Comparison of ENCODE assay signal across 14 cellular contexts in genomic region chr12:95963104-95963503, GRCh38.
DNase-seq lines count a peak whose midpoint lies in the region; ATAC-seq and TF ChIP-seq lines count a peak whose summit lies in the region.
"Had no signal": no experiment of that assay in that cellular context is flagged by ENCODE, and none has a peak within 500 bp of the region (broad histone marks: within the 10 kb centered on the region; RNA-seq: fewer than 3 reads in every experiment).

No MANE protein-coding gene starts in this region.

- 0 out of 3 replicates have a peak, but pooled peaks have one; percentile 24 for ATAC-seq in SK-N-SH treated with all-trans-retinoic acid at 6 μM for 48 hours
- no peak for ATAC-seq in HG02970 (IDR thresholded peaks at IDR 0.05; ENCODE audit: low FRiP score, unreplicated experiment)
- ATAC-seq: heart right ventricle had no signal

- no peak overlapping the region for H3K27ac Mint-ChIP-seq in nephron progenitor cell

- DNase-seq in NCI-H1436 (lab: John Stamatoyannopoulos, UW) = peak; percentile 7
- no peak for DNase-seq in NCI-H1436 treated with DMSO at 0.1 percent for 48 hours (lab: John Stamatoyannopoulos, UW)
- DNase-seq in Kasumi-1 (lab: John Stamatoyannopoulos, UW) = peak; percentile 17 to 24
- no peak for DNase-seq in nephron progenitor cell
- no peak for DNase-seq in NCI-H510A treated with DMSO at 0.1 percent for 48 hours (lab: John Stamatoyannopoulos, UW)
- no peak for DNase-seq in NCI-H446 treated with DMSO at 0.1 percent for 48 hours (lab: John Stamatoyannopoulos, UW)
- DNase-seq: effector memory CD4-positive, alpha-beta T cell; heart right ventricle; midbrain; NCI-H1930; sigmoid colon; uterus had no signal

- no peaks in the 10 kb centered on the region for H3K36me3 Mint-ChIP-seq in nephron progenitor cell (ENCODE audit: low read depth)

- no peak overlapping the region for H3K4me3 Mint-ChIP-seq in nephron progenitor cell

- H3K4me1 Mint-ChIP-seq in nephron progenitor cell = peaks cover 11% of the 10 kb centered on the region

- H3K9me3 Mint-ChIP-seq in nephron progenitor cell = no peaks in the 10 kb centered on the region

- peak; percentile 29 for TF ChIP-seq CTCF in nephron progenitor cell (IDR thresholded peaks at IDR 0.05)

- H3K27me3 Mint-ChIP-seq in nephron progenitor cell (ENCODE audit: low read depth, poor library complexity) = peaks cover 7% of the 10 kb centered on the region

TF ChIP-seq in SK-N-SH treated with all-trans-retinoic acid at 6 μM for 48 hours, 23 proteins besides CTCF, POLR2A, EP300 and RAD21:
- TF ChIP-seq TOX (CRISPR knock-in tag; IDR thresholded peaks at IDR 0.05; ENCODE audit: borderline replicate concordance) = no peak
- no peak for TF ChIP-seq CSDC2 (CRISPR knock-in tag; IDR thresholded peaks at IDR 0.05)
- TF ChIP-seq TSHZ2 (CRISPR knock-in tag; IDR thresholded peaks at IDR 0.05) = no peak
- TF ChIP-seq ZNF8 (CRISPR knock-in tag; IDR thresholded peaks at IDR 0.05) = no peak
- TF ChIP-seq CSRNP3 (CRISPR knock-in tag; IDR thresholded peaks at IDR 0.05) = no peak
- no peak for TF ChIP-seq ZFP3 (CRISPR knock-in tag; IDR thresholded peaks at IDR 0.05)
- TF ChIP-seq BACH2 (CRISPR knock-in tag; IDR thresholded peaks at IDR 0.05; ENCODE audit: borderline replicate concordance) = no peak
- no peak for TF ChIP-seq TCF4 (CRISPR knock-in tag; IDR thresholded peaks at IDR 0.05; ENCODE audit: borderline replicate concordance)
- TF ChIP-seq ISL1 (CRISPR knock-in tag; IDR thresholded peaks at IDR 0.05) = no peak
- TF ChIP-seq OSR1 (CRISPR knock-in tag; IDR thresholded peaks at IDR 0.05) = no peak
- no peak for TF ChIP-seq ZC3H10 (CRISPR knock-in tag; IDR thresholded peaks at IDR 0.05)
- TF ChIP-seq CREB5 (CRISPR knock-in tag; IDR thresholded peaks at IDR 0.05; ENCODE audit: low read depth) = no peak
- no peak for TF ChIP-seq RARB (CRISPR knock-in tag; IDR thresholded peaks at IDR 0.05)
- TF ChIP-seq PPARA (CRISPR knock-in tag; IDR thresholded peaks at IDR 0.05; ENCODE audit: borderline replicate concordance) = no peak
- TF ChIP-seq SNAI2 (CRISPR knock-in tag; IDR thresholded peaks at IDR 0.05) = no peak
- TF ChIP-seq ARNTL (CRISPR knock-in tag; IDR thresholded peaks at IDR 0.05; ENCODE audit: borderline replicate concordance, low read depth) = no peak
- TF ChIP-seq GLIS3 (CRISPR knock-in tag; IDR thresholded peaks at IDR 0.05) = no peak
- no peak for TF ChIP-seq ZNF70 (CRISPR knock-in tag; IDR thresholded peaks at IDR 0.05)
- TF ChIP-seq ESRRG (CRISPR knock-in tag; IDR thresholded peaks at IDR 0.05) = no peak
- no peak for TF ChIP-seq PATZ1 (CRISPR knock-in tag; IDR thresholded peaks at IDR 0.05; ENCODE audit: borderline replicate concordance)

Comparison
In these comparisons a context has a peak if more than half of its experiments do, and no peak if none do; other contexts are left out.
1. DNase-seq: peak in NCI-H1436 (single experiment) and Kasumi-1 (2 of 2); none in NCI-H1436 treated with DMSO at 0.1 percent for 48 hours (single experiment), nephron progenitor cell (single experiment), NCI-H510A treated with DMSO at 0.1 percent for 48 hours (single experiment) and NCI-H446 treated with DMSO at 0.1 percent for 48 hours (single experiment).